ENCODE assay signal across 2 cellular contexts in genomic region chr11:60934790-60935605, GRCh38.
TF ChIP-seq lines count a peak whose summit lies in the region.

No MANE protein-coding gene starts in this region.

TF ChIP-seq in IMR-90, 13 proteins besides CTCF, POLR2A, EP300 and RAD21:
- no peak for TF ChIP-seq MAZ (IDR thresholded peaks at IDR 0.05; ENCODE audit: borderline replicate concordance, low read depth, low read length)

TF ChIP-seq in H1, 55 proteins besides CTCF, POLR2A, EP300 and RAD21:
- TF ChIP-seq CHD7 (IDR thresholded peaks at IDR 0.05; ENCODE audit: insufficient replicate concordance, low read length): no peak
- TF ChIP-seq CEBPB (IDR thresholded peaks at IDR 0.05; ENCODE audit: low read depth, low read length): no peak
- peak; percentile 11; the same call in 1 of the 2 replicates for TF ChIP-seq POLR2AphosphoS5 (IDR thresholded peaks at IDR 0.05; ENCODE audit: low read depth, low read length)
- no peak for TF ChIP-seq MAFK (IDR thresholded peaks at IDR 0.05; ENCODE audit: low read depth, low read length)
